Comparison of ENCODE assay signal across 8 cellular contexts in genomic region chr7:97117035-97117371, GRCh38. TPM values are rescaled to one million over a fixed set of nuclear protein-coding genes. Genes with fewer than 3 reads are reported as not detected.
A peak's percentile ranks its signal among the peaks of the same experiment; 100 is the strongest.
DNase-seq lines count a peak whose midpoint lies in the region; ATAC-seq and TF ChIP-seq lines count a peak whose summit lies in the region.

No MANE protein-coding gene starts in this region.

- peaks cover 24% of the 10 kb centered on the region for H3K4me1 Mint-ChIP-seq in activated naive CD8-positive, alpha-beta T cell treated with anti-CD3 and anti-CD28 coated beads for 36 hours
- H3K4me1 Mint-ChIP-seq in stimulated activated memory B cell treated with anti-CD40 and anti-IgM and Interleukin-4, amounts not matched to agents 10 μg/mL and 1 μg/mL and 100 μg/mL, for 72 hours: peaks cover 55% of the 10 kb centered on the region

- peak overlapping the region; percentile 96 for H3K4me3 Mint-ChIP-seq in activated naive CD8-positive, alpha-beta T cell treated with anti-CD3 and anti-CD28 coated beads for 36 hours
- peak overlapping the region; percentile 93 for H3K4me3 Mint-ChIP-seq in stimulated activated memory B cell treated with anti-CD40 and anti-IgM and Interleukin-4, amounts not matched to agents 10 μg/mL and 1 μg/mL and 100 μg/mL, for 72 hours

- H3K4me2 ChIP-seq in HCT116 (ENCODE audit: low read length): peak overlapping the region; percentile 75

- H3K27ac Mint-ChIP-seq in activated naive CD8-positive, alpha-beta T cell treated with anti-CD3 and anti-CD28 coated beads for 36 hours: peak overlapping the region; percentile 96
- H3K27ac Mint-ChIP-seq in stimulated activated memory B cell treated with anti-CD40 and anti-IgM and Interleukin-4, amounts not matched to agents 10 μg/mL and 1 μg/mL and 100 μg/mL, for 72 hours: peak overlapping the region; percentile 89

- no peaks in the 10 kb centered on the region for H3K27me3 Mint-ChIP-seq in activated naive CD8-positive, alpha-beta T cell treated with anti-CD3 and anti-CD28 coated beads for 36 hours
- H3K27me3 Mint-ChIP-seq in stimulated activated memory B cell treated with anti-CD40 and anti-IgM and Interleukin-4, amounts not matched to agents 10 μg/mL and 1 μg/mL and 100 μg/mL, for 72 hours: no peaks in the 10 kb centered on the region

- BruUV-seq in HCT116 (replicated peaks; lab: Mats Ljungman, UMichigan): TSS peak; percentile 90

- TF ChIP-seq RAD21 in HCT116 (IDR thresholded peaks at IDR 0.05; ENCODE audit: low read depth): no peak

- TF ChIP-seq POLR2A in HCT116 (IDR thresholded peaks at IDR 0.05; ENCODE audit: borderline replicate concordance, extremely low read depth, insufficient read depth, insufficient read length): no peak

- no peaks in the 10 kb centered on the region for H3K9me3 ChIP-seq in HCT116 (ENCODE audit: control insufficient read depth in 1 of 2, insufficient read depth in 1 of 2, low read depth in 1 of 2, low read length in 2 of 2)

- peak overlapping the region; percentile 41 for H3K27ac ChIP-seq in HCT116 (ENCODE audit: low read depth, low read length)

- POLR2A ChIA-PET in HCT116 (lab: Charles Lee): interaction anchor here (0.7 to 1.6 kb wide), 3 partner anchors 12 to 755 kb away, joined by 3 read pairs; partner anchors contain the start of gene ASNS

- intact Hi-C loops in HCT116 (cut with micrococcal nuclease): no loop called here

- no peaks in the 10 kb centered on the region for H3K27me3 ChIP-seq in HCT116 (ENCODE audit: insufficient read depth, low read length)

- RAD21 ChIA-PET in HCT116 (lab: Charles Lee; ENCODE audit: low non-redundant PET in 1 of 2, low total read pairs in 2 of 2, uncharacterized antibody in 2 of 2, unreplicated experiment in 2 of 2): no interaction called here

- peak overlapping the region; percentile 57 for H2AFZ ChIP-seq in HCT116 (ENCODE audit: low read depth, low read length, poor library complexity, severe bottlenecking)

- peak; percentile 25 for ATAC-seq in HCT116
- no peak for ATAC-seq in stimulated activated memory B cell treated with anti-CD40 and anti-IgM and Interleukin-4, amounts not matched to agents 10 μg/mL and 1 μg/mL and 100 μg/mL, for 72 hours

- CTCF ChIA-PET in HCT116 (lab: Charles Lee): no interaction called here

- peaks cover 28% of the 10 kb centered on the region for H3K36me3 Mint-ChIP-seq in activated naive CD8-positive, alpha-beta T cell treated with anti-CD3 and anti-CD28 coated beads for 36 hours
- peaks cover 17% of the 10 kb centered on the region for H3K36me3 Mint-ChIP-seq in stimulated activated memory B cell treated with anti-CD40 and anti-IgM and Interleukin-4, amounts not matched to agents 10 μg/mL and 1 μg/mL and 100 μg/mL, for 72 hours

- no peak for DNase-seq in HCT116 (ENCODE audit: low read depth, low spot score)
- no peak for DNase-seq in activated naive CD8-positive, alpha-beta T cell treated with anti-CD3 and anti-CD28 coated beads for 36 hours
- no peak for DNase-seq in amygdala (lab: John Stamatoyannopoulos, UW)
- no peak for DNase-seq in NCI-H2081 (lab: John Stamatoyannopoulos, UW)
- no peak for DNase-seq in KG1 (lab: John Stamatoyannopoulos, UW)
- no peak for DNase-seq in activated CD4-positive, alpha-beta T cell treated with anti-CD3 and anti-CD28 coated beads, Interleukin-2, amount 50 U/mL, for 4 hours

- no peaks in the 10 kb centered on the region for H3K9me2 ChIP-seq in HCT116 (ENCODE audit: insufficient read depth)

- no peak for TF ChIP-seq CTCF in HCT116 (IDR thresholded peaks at IDR 0.05 in 2 of 3, conservative IDR thresholded peaks at IDR 0.05 in 1 of 3; ENCODE audit: borderline replicate concordance in 1 of 3, insufficient read depth in 1 of 3, low read depth in 2 of 3, low read length in 2 of 3)

- no peaks in the 10 kb centered on the region for H3K36me3 ChIP-seq in HCT116 (ENCODE audit: control insufficient read depth in 1 of 2, insufficient read depth in 2 of 2, low read length in 2 of 2)

- H3K4me3 ChIP-seq in HCT116 (replicated peaks in 1 of 2; ENCODE audit: low read depth in 1 of 2, low read length in 2 of 2) (peak overlapping the region; percentile 83 to 85), iPS-11a (ENCODE audit: low read depth, low read length) (peak overlapping the region; percentile 37)

- H3K9ac ChIP-seq in HCT116 (ENCODE audit: low read length): peak overlapping the region; percentile 32; the same call in 1 of the 2 replicates

- H4K20me1 ChIP-seq in HCT116 (ENCODE audit: insufficient read depth): no peaks in the 10 kb centered on the region

- H3K4me1 ChIP-seq in HCT116 (ENCODE audit: control insufficient read depth in 1 of 2, insufficient read depth in 2 of 2, low read length in 2 of 2): peaks cover 2 to 15% of the 10 kb centered on the region in 2 experiments; a peak in 3 of 4 replicates

- no peaks in the 10 kb centered on the region for H3K9me3 Mint-ChIP-seq in activated naive CD8-positive, alpha-beta T cell treated with anti-CD3 and anti-CD28 coated beads for 36 hours
- H3K9me3 Mint-ChIP-seq in stimulated activated memory B cell treated with anti-CD40 and anti-IgM and Interleukin-4, amounts not matched to agents 10 μg/mL and 1 μg/mL and 100 μg/mL, for 72 hours: no peaks in the 10 kb centered on the region

- H3K79me2 ChIP-seq in HCT116 (ENCODE audit: insufficient read depth, low read length): peaks cover 42% of the 10 kb centered on the region

TF ChIP-seq in HCT116, 20 proteins besides CTCF, POLR2A, EP300 and RAD21:
- TF ChIP-seq EZH2 (IDR thresholded peaks at IDR 0.05): no peak
- TF ChIP-seq, protein P1, sequence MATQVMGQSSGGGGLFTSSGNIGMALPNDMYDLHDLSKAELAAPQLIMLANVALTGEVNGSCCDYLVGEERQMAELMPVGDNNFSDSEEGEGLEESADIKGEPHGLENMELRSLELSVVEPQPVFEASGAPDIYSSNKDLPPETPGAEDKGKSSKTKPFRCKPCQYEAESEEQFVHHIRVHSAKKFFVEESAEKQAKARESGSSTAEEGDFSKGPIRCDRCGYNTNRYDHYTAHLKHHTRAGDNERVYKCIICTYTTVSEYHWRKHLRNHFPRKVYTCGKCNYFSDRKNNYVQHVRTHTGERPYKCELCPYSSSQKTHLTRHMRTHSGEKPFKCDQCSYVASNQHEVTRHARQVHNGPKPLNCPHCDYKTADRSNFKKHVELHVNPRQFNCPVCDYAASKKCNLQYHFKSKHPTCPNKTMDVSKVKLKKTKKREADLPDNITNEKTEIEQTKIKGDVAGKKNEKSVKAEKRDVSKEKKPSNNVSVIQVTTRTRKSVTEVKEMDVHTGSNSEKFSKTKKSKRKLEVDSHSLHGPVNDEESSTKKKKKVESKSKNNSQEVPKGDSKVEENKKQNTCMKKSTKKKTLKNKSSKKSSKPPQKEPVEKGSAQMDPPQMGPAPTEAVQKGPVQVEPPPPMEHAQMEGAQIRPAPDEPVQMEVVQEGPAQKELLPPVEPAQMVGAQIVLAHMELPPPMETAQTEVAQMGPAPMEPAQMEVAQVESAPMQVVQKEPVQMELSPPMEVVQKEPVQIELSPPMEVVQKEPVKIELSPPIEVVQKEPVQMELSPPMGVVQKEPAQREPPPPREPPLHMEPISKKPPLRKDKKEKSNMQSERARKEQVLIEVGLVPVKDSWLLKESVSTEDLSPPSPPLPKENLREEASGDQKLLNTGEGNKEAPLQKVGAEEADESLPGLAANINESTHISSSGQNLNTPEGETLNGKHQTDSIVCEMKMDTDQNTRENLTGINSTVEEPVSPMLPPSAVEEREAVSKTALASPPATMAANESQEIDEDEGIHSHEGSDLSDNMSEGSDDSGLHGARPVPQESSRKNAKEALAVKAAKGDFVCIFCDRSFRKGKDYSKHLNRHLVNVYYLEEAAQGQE (IDR thresholded peaks at IDR 0.05; ENCODE audit: low read depth): no peak
- no peak for TF ChIP-seq ZBTB33 (IDR thresholded peaks at IDR 0.05; ENCODE audit: extremely low read depth, insufficient replicate concordance, low read length)
- TF ChIP-seq SP1 (IDR thresholded peaks at IDR 0.05; ENCODE audit: low read depth): no peak
- no peak for TF ChIP-seq EZH2phosphoT487 (IDR thresholded peaks at IDR 0.05; ENCODE audit: borderline replicate concordance)
- no peak for TF ChIP-seq TCF7L2 (IDR thresholded peaks at IDR 0.05; ENCODE audit: borderline replicate concordance, extremely low read depth, insufficient read depth, insufficient read length)
- TF ChIP-seq EGR1 (IDR thresholded peaks at IDR 0.05; ENCODE audit: low read depth): 0 out of 2 replicates have a peak, but pooled peaks have one; percentile 41
TF ChIP-seq in HCT116: peak in this region for 1.

RNA-seq across cellular contexts. Expression of gene SDHAF3, which starts 0.5 kb away (rescaled TPM):
- total RNA-seq in HCT116 (2021; ENCODE audit: unreplicated experiment): 25.0 TPM
- polyA plus RNA-seq in HCT116 (2012): 21.5 and 33.4 TPM in 2 replicates
- 10 to 100 TPM; 41.7 to 46.9 TPM for total RNA-seq in activated naive CD8-positive, alpha-beta T cell treated with anti-CD3 and anti-CD28 coated beads for 36 hours
